Comparison of ENCODE assay signal across 9 cellular contexts in the genomic region with DNA sequence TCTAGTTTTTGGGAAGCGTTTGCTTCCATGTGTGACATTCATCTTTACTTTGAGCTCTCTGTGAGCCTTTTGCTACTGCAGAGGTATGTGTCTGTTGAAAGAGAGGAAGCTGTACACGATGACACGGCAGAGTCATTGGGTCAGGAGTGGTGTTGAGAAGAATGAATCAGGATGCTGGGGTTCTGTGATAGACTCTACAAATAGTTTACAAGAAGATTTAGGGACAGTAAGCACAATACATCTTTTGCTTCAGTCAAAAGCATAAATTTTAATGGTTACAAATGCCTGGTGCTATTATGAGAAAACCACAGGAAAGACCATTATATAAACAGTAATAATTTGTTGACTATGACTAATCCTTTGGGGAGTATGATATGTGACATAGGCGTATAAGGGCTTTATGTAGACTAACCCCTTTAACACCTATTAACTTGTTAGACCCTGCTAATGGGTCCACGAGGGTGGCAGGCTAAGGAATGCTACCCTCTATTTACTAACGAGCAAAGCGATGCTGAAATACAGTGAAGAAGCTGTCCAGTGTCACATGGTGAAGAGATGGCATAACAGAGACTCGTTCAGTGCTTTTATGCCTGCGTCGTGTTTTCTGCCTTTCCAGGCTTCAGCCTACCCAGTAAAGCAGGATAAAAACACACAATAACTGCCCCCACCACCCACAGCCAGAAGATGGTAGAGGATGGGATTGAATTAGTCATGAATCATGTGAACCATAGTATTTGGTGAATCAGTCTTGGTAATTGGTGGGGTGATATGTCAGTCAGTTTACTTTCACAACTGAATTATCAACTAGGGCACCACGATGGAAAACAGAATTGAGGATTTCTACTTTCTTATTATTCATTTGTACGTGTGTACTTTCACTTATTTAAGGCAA.
DNase-seq lines count a peak whose midpoint lies in the region; ATAC-seq and TF ChIP-seq lines count a peak whose summit lies in the region.
"Had no signal": no experiment of that assay in that cellular context is flagged by ENCODE, and none has a peak within 500 bp of the region (broad histone marks: within the 10 kb centered on the region; RNA-seq: fewer than 3 reads in every experiment).

No MANE protein-coding gene starts in this region.

- H3K27me3 ChIP-seq in SK-N-SH (ENCODE audit: insufficient read depth): no peaks in the 10 kb centered on the region

- no peaks in the 10 kb centered on the region for H3K9me3 ChIP-seq in SK-N-SH

- ATAC-seq in stimulated activated effector memory CD8-positive, alpha-beta T cell treated with anti-CD3 and anti-CD28 coated beads, Interleukin-12 subunit alpha, Interleukin-12 subunit beta, amount 100 ng/mL, for 72 hours: peak; percentile 85
- ATAC-seq in HG02571 (IDR thresholded peaks at IDR 0.05; ENCODE audit: unreplicated experiment) (no peak), GM19455 (IDR thresholded peaks at IDR 0.05; ENCODE audit: unreplicated experiment) (no peak), GM18907 (IDR thresholded peaks at IDR 0.05; ENCODE audit: unreplicated experiment) (no peak)

- H3K9me2 ChIP-seq in SK-N-SH: no peaks in the 10 kb centered on the region

- peak; percentile 28 to 33; a peak in 2 of 4 replicates for TF ChIP-seq EP300 in SK-N-SH (IDR thresholded peaks at IDR 0.05; ENCODE audit: borderline replicate concordance in 1 of 2, low read depth in 1 of 2, low read length in 1 of 2)

- H3K79me2 ChIP-seq in SK-N-SH (ENCODE audit: insufficient read depth): peaks cover 76% of the 10 kb centered on the region

- no peaks in the 10 kb centered on the region for H3K36me3 Mint-ChIP-seq in stimulated activated effector memory CD8-positive, alpha-beta T cell treated with anti-CD3 and anti-CD28 coated beads, Interleukin-12 subunit alpha, Interleukin-12 subunit beta, amount 100 ng/mL, for 72 hours

- CTCF ChIA-PET in SK-N-SH (lab: Yijun Ruan, JAX): interaction anchor here (1.1 kb wide), 1 partner anchor 534 kb away, joined by 5 read pairs; no protein-coding TSS in a partner anchor

- no peak overlapping the region for H3K4me3 Mint-ChIP-seq in stimulated activated effector memory CD8-positive, alpha-beta T cell treated with anti-CD3 and anti-CD28 coated beads, Interleukin-12 subunit alpha, Interleukin-12 subunit beta, amount 100 ng/mL, for 72 hours

- H2AFZ ChIP-seq in SK-N-SH (ENCODE audit: low read depth): no peak overlapping the region

- POLR2A ChIA-PET in SK-N-SH (lab: Yijun Ruan, JAX): no interaction called here

- H3K27ac Mint-ChIP-seq in stimulated activated effector memory CD8-positive, alpha-beta T cell treated with anti-CD3 and anti-CD28 coated beads, Interleukin-12 subunit alpha, Interleukin-12 subunit beta, amount 100 ng/mL, for 72 hours: no peak overlapping the region

- H3K4me2 ChIP-seq in SK-N-SH: peak overlapping the region; percentile 67

- peak overlapping the region; percentile 80 to 99; a peak in 3 of 4 replicates for H3K27ac ChIP-seq in SK-N-SH (ENCODE audit: low read depth in 2 of 2, low read length in 1 of 2)

- peaks cover 2 to 51% of the 10 kb centered on the region in 2 experiments; a peak in 3 of 4 replicates for H3K4me1 ChIP-seq in SK-N-SH (ENCODE audit: control insufficient read depth in 1 of 2, insufficient read depth in 2 of 2, low read depth in 1 of 2, low read length in 1 of 2)

- no peak for TF ChIP-seq CTCF in SK-N-SH (IDR thresholded peaks at IDR 0.05)

- H4K20me1 ChIP-seq in SK-N-SH (ENCODE audit: insufficient read depth): no peaks in the 10 kb centered on the region

- H3K4me1 Mint-ChIP-seq in stimulated activated effector memory CD8-positive, alpha-beta T cell treated with anti-CD3 and anti-CD28 coated beads, Interleukin-12 subunit alpha, Interleukin-12 subunit beta, amount 100 ng/mL, for 72 hours: peaks cover 32% of the 10 kb centered on the region

- peaks cover 58% of the 10 kb centered on the region for H3F3A ChIP-seq in SK-N-SH (replicated peaks; ENCODE audit: insufficient read depth)

- peak overlapping the region; percentile 32; the same call in 1 of the 2 replicates for H3K9ac ChIP-seq in SK-N-SH

- no peaks in the 10 kb centered on the region for H3K9me3 Mint-ChIP-seq in stimulated activated effector memory CD8-positive, alpha-beta T cell treated with anti-CD3 and anti-CD28 coated beads, Interleukin-12 subunit alpha, Interleukin-12 subunit beta, amount 100 ng/mL, for 72 hours

- H3K4me3 ChIP-seq in SK-N-SH (ENCODE audit: low read depth in 2 of 2, low read length in 1 of 2): peak overlapping the region in 1 of 2 experiments; percentile 28; a peak in 1 of 4 replicates

- peak; percentile 83 for DNase-seq in H4 (ENCODE audit: low spot score)
- DNase-seq in SK-N-SH: no peak
- peak; percentile 84 for DNase-seq in foreskin melanocyte
- no peak for DNase-seq in stimulated activated effector memory CD8-positive, alpha-beta T cell treated with anti-CD3 and anti-CD28 coated beads, Interleukin-12 subunit alpha, Interleukin-12 subunit beta, amount 100 ng/mL, for 72 hours (ENCODE audit: low spot score in 2 of 2)
- no peak for DNase-seq in D341Med (ENCODE audit: low spot score)
- DNase-seq: NCI-H446 treated with DMSO at 0.1 percent for 48 hours had no signal

- no peak for TF ChIP-seq RAD21 in SK-N-SH (IDR thresholded peaks at IDR 0.05; ENCODE audit: low read length)

- H3K36me3 ChIP-seq in SK-N-SH (replicated peaks in 1 of 2; ENCODE audit: control insufficient read depth in 1 of 2, insufficient read depth in 2 of 2, low read length in 1 of 2): peaks cover 0 to 4% of the 10 kb centered on the region in 2 experiments

- 22% methylated on average over 12 of the region's 12 CpGs for WGBS in SK-N-SH (ENCODE audit: low lambda C conversion rate)

TF ChIP-seq in SK-N-SH, 30 proteins besides CTCF, POLR2A, EP300 and RAD21 (continues in another document):
- TF ChIP-seq CHD2 (IDR thresholded peaks at IDR 0.05; ENCODE audit: low read length, partially characterized antibody) (no peak), TAF1 (IDR thresholded peaks at IDR 0.05; ENCODE audit: borderline replicate concordance, low read depth, low read length) (no peak), TCF12 (IDR thresholded peaks at IDR 0.05) (peak; percentile 49), SMC3 (IDR thresholded peaks at IDR 0.05; ENCODE audit: low read depth, low read length) (no peak), MEF2A (IDR thresholded peaks at IDR 0.05; ENCODE audit: borderline replicate concordance, low read depth) (0 out of 2 replicates have a peak, but pooled peaks have one; percentile 30), JUND (IDR thresholded peaks at IDR 0.05) (peak; percentile 54), NFIC (IDR thresholded peaks at IDR 0.05; ENCODE audit: borderline replicate concordance) (0 out of 2 replicates have a peak, but pooled peaks have one; percentile 16), FOSL2 (IDR thresholded peaks at IDR 0.05; ENCODE audit: borderline replicate concordance, low read depth) (peak; percentile 81), SIN3A (IDR thresholded peaks at IDR 0.05; ENCODE audit: borderline replicate concordance, low read depth, low read length) (no peak), RXRA (IDR thresholded peaks at IDR 0.05; ENCODE audit: borderline replicate concordance, low read depth) (peak; percentile 53; the same call in 1 of the 2 replicates), TEAD4 (IDR thresholded peaks at IDR 0.05; ENCODE audit: borderline replicate concordance, insufficient read depth) (peak; percentile 23; the same call in 1 of the 2 replicates)
- TF ChIP-seq, protein P1, sequence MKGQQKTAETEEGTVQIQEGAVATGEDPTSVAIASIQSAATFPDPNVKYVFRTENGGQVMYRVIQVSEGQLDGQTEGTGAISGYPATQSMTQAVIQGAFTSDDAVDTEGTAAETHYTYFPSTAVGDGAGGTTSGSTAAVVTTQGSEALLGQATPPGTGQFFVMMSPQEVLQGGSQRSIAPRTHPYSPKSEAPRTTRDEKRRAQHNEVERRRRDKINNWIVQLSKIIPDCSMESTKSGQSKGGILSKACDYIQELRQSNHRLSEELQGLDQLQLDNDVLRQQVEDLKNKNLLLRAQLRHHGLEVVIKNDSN (IDR thresholded peaks at IDR 0.05; ENCODE audit: borderline replicate concordance, low read depth): peak; percentile 66; the same call in 1 of the 2 replicates
- TF ChIP-seq, protein P2, sequence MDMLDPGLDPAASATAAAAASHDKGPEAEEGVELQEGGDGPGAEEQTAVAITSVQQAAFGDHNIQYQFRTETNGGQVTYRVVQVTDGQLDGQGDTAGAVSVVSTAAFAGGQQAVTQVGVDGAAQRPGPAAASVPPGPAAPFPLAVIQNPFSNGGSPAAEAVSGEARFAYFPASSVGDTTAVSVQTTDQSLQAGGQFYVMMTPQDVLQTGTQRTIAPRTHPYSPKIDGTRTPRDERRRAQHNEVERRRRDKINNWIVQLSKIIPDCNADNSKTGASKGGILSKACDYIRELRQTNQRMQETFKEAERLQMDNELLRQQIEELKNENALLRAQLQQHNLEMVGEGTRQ (IDR thresholded peaks at IDR 0.05; ENCODE audit: borderline replicate concordance, low read depth, low read length): no peak
- TF ChIP-seq, protein P3, sequence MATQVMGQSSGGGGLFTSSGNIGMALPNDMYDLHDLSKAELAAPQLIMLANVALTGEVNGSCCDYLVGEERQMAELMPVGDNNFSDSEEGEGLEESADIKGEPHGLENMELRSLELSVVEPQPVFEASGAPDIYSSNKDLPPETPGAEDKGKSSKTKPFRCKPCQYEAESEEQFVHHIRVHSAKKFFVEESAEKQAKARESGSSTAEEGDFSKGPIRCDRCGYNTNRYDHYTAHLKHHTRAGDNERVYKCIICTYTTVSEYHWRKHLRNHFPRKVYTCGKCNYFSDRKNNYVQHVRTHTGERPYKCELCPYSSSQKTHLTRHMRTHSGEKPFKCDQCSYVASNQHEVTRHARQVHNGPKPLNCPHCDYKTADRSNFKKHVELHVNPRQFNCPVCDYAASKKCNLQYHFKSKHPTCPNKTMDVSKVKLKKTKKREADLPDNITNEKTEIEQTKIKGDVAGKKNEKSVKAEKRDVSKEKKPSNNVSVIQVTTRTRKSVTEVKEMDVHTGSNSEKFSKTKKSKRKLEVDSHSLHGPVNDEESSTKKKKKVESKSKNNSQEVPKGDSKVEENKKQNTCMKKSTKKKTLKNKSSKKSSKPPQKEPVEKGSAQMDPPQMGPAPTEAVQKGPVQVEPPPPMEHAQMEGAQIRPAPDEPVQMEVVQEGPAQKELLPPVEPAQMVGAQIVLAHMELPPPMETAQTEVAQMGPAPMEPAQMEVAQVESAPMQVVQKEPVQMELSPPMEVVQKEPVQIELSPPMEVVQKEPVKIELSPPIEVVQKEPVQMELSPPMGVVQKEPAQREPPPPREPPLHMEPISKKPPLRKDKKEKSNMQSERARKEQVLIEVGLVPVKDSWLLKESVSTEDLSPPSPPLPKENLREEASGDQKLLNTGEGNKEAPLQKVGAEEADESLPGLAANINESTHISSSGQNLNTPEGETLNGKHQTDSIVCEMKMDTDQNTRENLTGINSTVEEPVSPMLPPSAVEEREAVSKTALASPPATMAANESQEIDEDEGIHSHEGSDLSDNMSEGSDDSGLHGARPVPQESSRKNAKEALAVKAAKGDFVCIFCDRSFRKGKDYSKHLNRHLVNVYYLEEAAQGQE (IDR thresholded peaks at IDR 0.05; ENCODE audit: low read depth, low read length): 0 out of 2 replicates have a peak, but pooled peaks have one; percentile 14

Comparison
In these comparisons a context has a peak if more than half of its experiments do, and no peak if none do; other contexts are left out.
1. DNase-seq: peak in H4 (single experiment) and foreskin melanocyte (single experiment); none in SK-N-SH (single experiment), stimulated activated effector memory CD8-positive, alpha-beta T cell treated with anti-CD3 and anti-CD28 coated beads, Interleukin-12 subunit alpha, Interleukin-12 subunit beta, amount 100 ng/mL, for 72 hours (0 of 2) and D341Med (single experiment).